ENCODE assay signal across 19 cellular contexts in genomic region chr6:41958022-41958856, GRCh38. TPM values are rescaled to one million over a fixed set of nuclear protein-coding genes. Genes with fewer than 3 reads are reported as not detected.
DNase-seq lines count a peak whose midpoint lies in the region; ATAC-seq, FAIRE-seq and TF ChIP-seq lines count a peak whose summit lies in the region.
"Had no signal": no experiment of that assay in that cellular context is flagged by ENCODE, and none has a peak within 500 bp of the region (broad histone marks: within the 10 kb centered on the region; RNA-seq: fewer than 3 reads in every experiment).

No MANE protein-coding gene starts in this region.

- in situ Hi-C loops in HepG2 (cut with HindIII; ENCODE audit: extremely low pct_ligation_motif_present, low pct_unique_long_range_greater_than_20kb): no loop called here

- TF ChIP-seq POLR2A in HepG2 (IDR thresholded peaks at IDR 0.05; ENCODE audit: insufficient read depth in 1 of 2, low read depth in 2 of 2, low read length in 2 of 2) (no peak), right lobe of liver (IDR thresholded peaks at IDR 0.05) (no peak)

- H3K27me3 Mint-ChIP-seq in T-helper 17 cell: no peaks in the 10 kb centered on the region
- no peaks in the 10 kb centered on the region for H3K27me3 Mint-ChIP-seq in activated naive CD8-positive, alpha-beta T cell treated with anti-CD3 and anti-CD28 coated beads for 36 hours

- peaks cover 38% of the 10 kb centered on the region for H3K4me1 Mint-ChIP-seq in T-helper 17 cell
- peaks cover 58% of the 10 kb centered on the region for H3K4me1 Mint-ChIP-seq in activated naive CD8-positive, alpha-beta T cell treated with anti-CD3 and anti-CD28 coated beads for 36 hours

- peaks cover 17% of the 10 kb centered on the region for H3K9me3 Mint-ChIP-seq in activated naive CD8-positive, alpha-beta T cell treated with anti-CD3 and anti-CD28 coated beads for 36 hours
- H3K9me3 Mint-ChIP-seq: nephron progenitor cell had no signal

- no peaks in the 10 kb centered on the region for H4K20me1 ChIP-seq in HepG2 (ENCODE audit: insufficient read depth, low read length)

- H3K4me1 ChIP-seq in HepG2 (ENCODE audit: insufficient read depth, low read length) (peaks cover 18% of the 10 kb centered on the region), right lobe of liver (no peaks in the 10 kb centered on the region)
- H3K4me1 ChIP-seq: Caco-2, psoas muscle, vagina had no signal

- WGBS in HepG2 (ENCODE audit: low lambda C conversion rate): 76% methylated on average over 6 of the region's 6 CpGs
- 87% methylated on average over 6 of the region's 6 CpGs for WGBS in right lobe of liver (ENCODE audit: insufficient coverage, low coverage, low lambda C conversion rate, missing lambda C conversion rate)

- H3K27me3 ChIP-seq in HepG2 (ENCODE audit: control insufficient read depth in 1 of 2, insufficient read depth in 2 of 2, low read length in 2 of 2): no peaks in the 10 kb centered on the region
- no peaks in the 10 kb centered on the region for H3K27me3 ChIP-seq in right lobe of liver
- H3K27me3 ChIP-seq: hepatocyte, spleen, vagina had no signal

- ATAC-seq in HepG2: no peak
- no peak for ATAC-seq in right lobe of liver
- ATAC-seq in T-helper 17 cell: no peak
- peak; percentile 89 for ATAC-seq in stimulated activated naive CD8-positive, alpha-beta T cell treated with anti-CD3 and anti-CD28 coated beads, Interleukin-15, Interleukin-2, amounts not matched to agents 100 U/mL and 50 U/mL, for 24 hours
- ATAC-seq: psoas muscle had no signal

- no peak overlapping the region for H2AFZ ChIP-seq in HepG2 (ENCODE audit: low read length)
- H2AFZ ChIP-seq: hepatocyte had no signal

- BruUV-seq in HepG2 (replicated peaks; lab: Mats Ljungman, UMichigan): no TSS peak

- TF ChIP-seq CTCF in HepG2 (CRISPR knock-in tag; IDR thresholded peaks at IDR 0.05): no peak
- TF ChIP-seq CTCF in right lobe of liver (IDR thresholded peaks at IDR 0.05): no peak

- POLR2A ChIA-PET in HepG2 (lab: Yijun Ruan, JAX): no interaction called here

- H3K27ac ChIP-seq in HepG2 (ENCODE audit: extremely low read length, insufficient read depth, low read length) (no peak overlapping the region), right lobe of liver (no peak overlapping the region)
- H3K27ac ChIP-seq: hepatocyte, psoas muscle, spleen, vagina had no signal

- CTCF ChIA-PET in HepG2 (lab: Yijun Ruan, JAX; ENCODE audit: low intra/inter-chr PET ratio, low total read pairs): no interaction called here

- H3K9ac ChIP-seq in HepG2 (ENCODE audit: insufficient read depth, low read depth, low read length): no peak overlapping the region

- H3K4me3 ChIP-seq in HepG2 (replicated peaks in 1 of 3; ENCODE audit: insufficient read depth in 1 of 3, low read depth in 2 of 3, low read length in 3 of 3): no peak overlapping the region
- H3K4me3 ChIP-seq in right lobe of liver: no peak overlapping the region
- H3K4me3 ChIP-seq: hepatocyte, psoas muscle, spleen, vagina had no signal

- H3K4me3 Mint-ChIP-seq in T-helper 17 cell: peak overlapping the region; percentile 15
- H3K4me3 Mint-ChIP-seq in activated naive CD8-positive, alpha-beta T cell treated with anti-CD3 and anti-CD28 coated beads for 36 hours: peak overlapping the region; percentile 61
- H3K4me3 Mint-ChIP-seq: nephron progenitor cell had no signal

- TF ChIP-seq EP300 in HepG2 (IDR thresholded peaks at IDR 0.05; ENCODE audit: low read depth in 2 of 2, low read length in 2 of 2): no peak
- TF ChIP-seq EP300 in HepG2 (CRISPR knock-in tag; IDR thresholded peaks at IDR 0.05; ENCODE audit: borderline replicate concordance): no peak

- peak overlapping the region; percentile 89 for H3K27ac Mint-ChIP-seq in T-helper 17 cell
- H3K27ac Mint-ChIP-seq in activated naive CD8-positive, alpha-beta T cell treated with anti-CD3 and anti-CD28 coated beads for 36 hours: peak overlapping the region; percentile 99

- intact Hi-C loops in HepG2 (cut with micrococcal nuclease; ENCODE audit: unreplicated experiment) (no loop called here), right lobe of liver (cut with DNase I) (no loop called here)

- no peak for TF ChIP-seq RAD21 in HepG2 (CRISPR knock-in tag; IDR thresholded peaks at IDR 0.05)

- H3K9me3 ChIP-seq in HepG2 (ENCODE audit: low read length) (no peaks in the 10 kb centered on the region), right lobe of liver (no peaks in the 10 kb centered on the region), T-helper 17 cell (ENCODE audit: control insufficient read depth, low read length, poor library complexity, severe bottlenecking) (no peaks in the 10 kb centered on the region)
- H3K9me3 ChIP-seq: Caco-2, psoas muscle, spleen, vagina had no signal

- no peak overlapping the region for H3K4me2 ChIP-seq in HepG2 (ENCODE audit: low read depth, low read length)
- H3K4me2 ChIP-seq: hepatocyte had no signal

- no peaks in the 10 kb centered on the region for H3K36me3 ChIP-seq in HepG2 (replicated peaks in 1 of 2; ENCODE audit: control insufficient read depth in 1 of 2, insufficient read depth in 2 of 2, low read length in 2 of 2)
- no peaks in the 10 kb centered on the region for H3K36me3 ChIP-seq in right lobe of liver
- H3K36me3 ChIP-seq: vagina had no signal

- no peak for DNase-seq in HepG2 (ENCODE audit: low spot score)
- no peak for DNase-seq in right lobe of liver
- no peak for DNase-seq in T-helper 17 cell
- DNase-seq in activated naive CD8-positive, alpha-beta T cell treated with anti-CD3 and anti-CD28 coated beads for 36 hours: no peak
- no peak for DNase-seq in stimulated activated naive CD8-positive, alpha-beta T cell treated with anti-CD3 and anti-CD28 coated beads, Interleukin-15, Interleukin-2, amounts not matched to agents 100 U/mL and 50 U/mL, for 24 hours
- DNase-seq in NCI-H2081 (lab: John Stamatoyannopoulos, UW): no peak
- no peak for DNase-seq in NOMO-1 (lab: John Stamatoyannopoulos, UW; ENCODE audit: unreplicated experiment in 2 of 2)
- DNase-seq in RCC 7860 (ENCODE audit: low spot score): no peak
- DNase-seq: aorta, Caco-2, kidney, mesenchymal stem cell, nephron progenitor cell, psoas muscle, spleen, substantia nigra had no signal

- FAIRE-seq in HepG2 (lab: Jason Lieb, UNC) (no peak), RCC 7860 (lab: Jason Lieb, UNC) (no peak)
- FAIRE-seq: endometrium, kidney had no signal

- H3K36me3 Mint-ChIP-seq in T-helper 17 cell (ENCODE audit: low read depth): peaks cover 2% of the 10 kb centered on the region
- H3K36me3 Mint-ChIP-seq in activated naive CD8-positive, alpha-beta T cell treated with anti-CD3 and anti-CD28 coated beads for 36 hours: peaks cover 52% of the 10 kb centered on the region

- no peaks in the 10 kb centered on the region for H3K79me2 ChIP-seq in HepG2 (ENCODE audit: insufficient read depth, low read length)
- H3K79me2 ChIP-seq: hepatocyte had no signal

RNA-seq across cellular contexts. Expression of gene CCND3, which starts 16.6 kb away (rescaled TPM):
- 6.9 and 7.2 TPM in 2 replicates for total RNA-seq in HepG2 (2016; rRNA removed; fragmentation: Illumina TruSeq; extraction: Trizol)
- 5.4 and 6.8 TPM in 2 replicates for total RNA-seq in HepG2 (2016; cell fraction: cytosol; rRNA removed; fragmentation: Illumina TruSeq; extraction: Trizol; ENCODE audit: low read depth)
- total RNA-seq in HepG2 (2016; cell fraction: insoluble cytoplasmic fraction; rRNA removed; fragmentation: Illumina TruSeq; extraction: Trizol): 5.6 and 7.6 TPM in 2 replicates
- total RNA-seq in HepG2 (2016; cell fraction: membrane; rRNA removed; fragmentation: Illumina TruSeq; extraction: Trizol): 10.7 and 11.7 TPM in 2 replicates
- total RNA-seq in HepG2 (2016; cell fraction: nucleus; rRNA removed; fragmentation: Illumina TruSeq; extraction: Trizol): 5.0 and 7.6 TPM in 2 replicates
- 4.3 and 4.4 TPM in 2 replicates for polyA plus RNA-seq in HepG2 (2011; rRNA removed)
- polyA plus RNA-seq in HepG2 (2011; cell fraction: cytosol; rRNA removed): 5.0 and 6.3 TPM in 2 replicates
- polyA plus RNA-seq in HepG2 (2011; cell fraction: nucleus; rRNA removed): 6.2 and 6.3 TPM in 2 replicates
- polyA plus RNA-seq in HepG2 (2012): 2.0 and 3.5 TPM in 2 replicates
- 7.8 and 8.6 TPM in 2 replicates for polyA plus RNA-seq in HepG2 (2016; cell fraction: cytosol; fragmentation: Illumina TruSeq; extraction: Trizol; ENCODE audit: low read depth)
- polyA plus RNA-seq in HepG2 (2016; cell fraction: insoluble cytoplasmic fraction; fragmentation: Illumina TruSeq; extraction: Trizol; ENCODE audit: low read depth): 7.6 and 10.9 TPM in 2 replicates
- polyA plus RNA-seq in HepG2 (2016; cell fraction: membrane; fragmentation: Illumina TruSeq; extraction: Trizol; ENCODE audit: low read depth): 12.5 and 13.8 TPM in 2 replicates
- polyA plus RNA-seq in HepG2 (2016; cell fraction: nucleus; fragmentation: Illumina TruSeq; extraction: Trizol; ENCODE audit: insufficient read depth, low read depth): 8.1 and 9.8 TPM in 2 replicates
- polyA minus RNA-seq in HepG2 (2011; rRNA and poly(A)+ RNA removed; ENCODE audit: low replicate concordance): 8.0 and 57.0 TPM in 2 replicates
- polyA minus RNA-seq in HepG2 (2011; cell fraction: cytosol; rRNA and poly(A)+ RNA removed): 4.1 and 4.9 TPM in 2 replicates
- polyA minus RNA-seq in HepG2 (2011; cell fraction: nucleus; rRNA and poly(A)+ RNA removed): 5.1 and 6.7 TPM in 2 replicates
- total RNA-seq in right lobe of liver: 10 to 100 TPM; 11.3 to 51.9 (median 14.2) TPM
- total RNA-seq in T-helper 17 cell: 100 to 1,000 TPM; 247 to 250 TPM
- total RNA-seq in activated naive CD8-positive, alpha-beta T cell treated with anti-CD3 and anti-CD28 coated beads for 36 hours: 100 to 1,000 TPM; 396 to 403 TPM

RNA-seq across cellular contexts. Expression of gene BYSL, which starts 36.9 kb away (rescaled TPM):
- total RNA-seq in HepG2 (2016; rRNA removed; fragmentation: Illumina TruSeq; extraction: Trizol) (27.9 and 37.3 TPM in 2 replicates), right lobe of liver (10 to 100 TPM in 1 of 6 experiments, 1 to 10 TPM in 5; 3.7 to 10.8 (median 8.4) TPM), T-helper 17 cell (1 to 10 TPM; 2.8 to 3.8 TPM)
- 9.2 and 10.9 TPM in 2 replicates for total RNA-seq in HepG2 (2016; cell fraction: cytosol; rRNA removed; fragmentation: Illumina TruSeq; extraction: Trizol; ENCODE audit: low read depth)
- total RNA-seq in HepG2 (2016; cell fraction: insoluble cytoplasmic fraction; rRNA removed; fragmentation: Illumina TruSeq; extraction: Trizol): 31.5 and 38.1 TPM in 2 replicates
- 20.7 and 21.2 TPM in 2 replicates for total RNA-seq in HepG2 (2016; cell fraction: membrane; rRNA removed; fragmentation: Illumina TruSeq; extraction: Trizol)
- total RNA-seq in HepG2 (2016; cell fraction: nucleus; rRNA removed; fragmentation: Illumina TruSeq; extraction: Trizol): 28.5 and 31.3 TPM in 2 replicates
- 28.6 and 37.8 TPM in 2 replicates for polyA plus RNA-seq in HepG2 (2011; rRNA removed)
- 24.4 and 28.7 TPM in 2 replicates for polyA plus RNA-seq in HepG2 (2011; cell fraction: cytosol; rRNA removed)
- 39.5 and 39.6 TPM in 2 replicates for polyA plus RNA-seq in HepG2 (2011; cell fraction: nucleus; rRNA removed)
- polyA plus RNA-seq in HepG2 (2012): 24.1 and 34.6 TPM in 2 replicates
- polyA plus RNA-seq in HepG2 (2016; cell fraction: cytosol; fragmentation: Illumina TruSeq; extraction: Trizol; ENCODE audit: low read depth): 9.5 and 10.5 TPM in 2 replicates
- polyA plus RNA-seq in HepG2 (2016; cell fraction: insoluble cytoplasmic fraction; fragmentation: Illumina TruSeq; extraction: Trizol; ENCODE audit: low read depth): 43.8 and 51.7 TPM in 2 replicates
- polyA plus RNA-seq in HepG2 (2016; cell fraction: membrane; fragmentation: Illumina TruSeq; extraction: Trizol; ENCODE audit: low read depth): 12.7 and 15.1 TPM in 2 replicates
- 49.1 and 56.8 TPM in 2 replicates for polyA plus RNA-seq in HepG2 (2016; cell fraction: nucleus; fragmentation: Illumina TruSeq; extraction: Trizol; ENCODE audit: insufficient read depth, low read depth)
- 40.9 and 54.5 TPM in 2 replicates for polyA minus RNA-seq in HepG2 (2011; rRNA and poly(A)+ RNA removed; ENCODE audit: low replicate concordance)
- polyA minus RNA-seq in HepG2 (2011; cell fraction: cytosol; rRNA and poly(A)+ RNA removed): 22.2 and 22.5 TPM in 2 replicates
- polyA minus RNA-seq in HepG2 (2011; cell fraction: nucleus; rRNA and poly(A)+ RNA removed): 41.7 and 47.5 TPM in 2 replicates
- total RNA-seq in activated naive CD8-positive, alpha-beta T cell treated with anti-CD3 and anti-CD28 coated beads for 36 hours: 10 to 100 TPM; 75.7 to 79.1 TPM

RNA-seq across cellular contexts. Expression of gene MED20, which starts 37.3 kb away (rescaled TPM):
- total RNA-seq in HepG2 (2016; rRNA removed; fragmentation: Illumina TruSeq; extraction: Trizol) (41.1 and 56.3 TPM in 2 replicates), right lobe of liver (10 to 100 TPM in 1 of 6 experiments, 1 to 10 TPM in 5; 7.2 to 10.8 (median 7.7) TPM), T-helper 17 cell (1 to 10 TPM; 3.6 to 3.9 TPM)
- 4.6 and 5.0 TPM in 2 replicates for total RNA-seq in HepG2 (2016; cell fraction: cytosol; rRNA removed; fragmentation: Illumina TruSeq; extraction: Trizol; ENCODE audit: low read depth)
- total RNA-seq in HepG2 (2016; cell fraction: insoluble cytoplasmic fraction; rRNA removed; fragmentation: Illumina TruSeq; extraction: Trizol): 40.0 and 57.6 TPM in 2 replicates
- 15.9 and 18.0 TPM in 2 replicates for total RNA-seq in HepG2 (2016; cell fraction: membrane; rRNA removed; fragmentation: Illumina TruSeq; extraction: Trizol)
- 25.0 and 28.8 TPM in 2 replicates for total RNA-seq in HepG2 (2016; cell fraction: nucleus; rRNA removed; fragmentation: Illumina TruSeq; extraction: Trizol)
- 22.7 and 28.1 TPM in 2 replicates for polyA plus RNA-seq in HepG2 (2011; rRNA removed)
- polyA plus RNA-seq in HepG2 (2011; cell fraction: cytosol; rRNA removed): 27.1 and 29.0 TPM in 2 replicates
- polyA plus RNA-seq in HepG2 (2011; cell fraction: nucleus; rRNA removed): 20.9 and 21.3 TPM in 2 replicates
- 13.4 and 17.5 TPM in 2 replicates for polyA plus RNA-seq in HepG2 (2012)
- polyA plus RNA-seq in HepG2 (2016; cell fraction: cytosol; fragmentation: Illumina TruSeq; extraction: Trizol; ENCODE audit: low read depth): 3.6 and 3.7 TPM in 2 replicates
- polyA plus RNA-seq in HepG2 (2016; cell fraction: insoluble cytoplasmic fraction; fragmentation: Illumina TruSeq; extraction: Trizol; ENCODE audit: low read depth): 45.2 and 47.9 TPM in 2 replicates
- polyA plus RNA-seq in HepG2 (2016; cell fraction: membrane; fragmentation: Illumina TruSeq; extraction: Trizol; ENCODE audit: low read depth): 9.1 and 10.1 TPM in 2 replicates
- 19.8 and 24.4 TPM in 2 replicates for polyA plus RNA-seq in HepG2 (2016; cell fraction: nucleus; fragmentation: Illumina TruSeq; extraction: Trizol; ENCODE audit: insufficient read depth, low read depth)
- 39.2 and 43.4 TPM in 2 replicates for polyA minus RNA-seq in HepG2 (2011; rRNA and poly(A)+ RNA removed; ENCODE audit: low replicate concordance)
- polyA minus RNA-seq in HepG2 (2011; cell fraction: cytosol; rRNA and poly(A)+ RNA removed): 10.3 and 12.8 TPM in 2 replicates
- 31.7 and 34.4 TPM in 2 replicates for polyA minus RNA-seq in HepG2 (2011; cell fraction: nucleus; rRNA and poly(A)+ RNA removed)
- total RNA-seq in activated naive CD8-positive, alpha-beta T cell treated with anti-CD3 and anti-CD28 coated beads for 36 hours: 10 to 100 TPM; 19.8 to 22.3 TPM

Comparison
In these comparisons a context has a peak if more than half of its experiments do, and no peak if none do; other contexts are left out.
1. RNA of gene CCND3, which starts 16.6 kb away (total RNA-seq): 396 to 403 TPM in activated naive CD8-positive, alpha-beta T cell treated with anti-CD3 and anti-CD28 coated beads for 36 hours and 247 to 250 TPM in T-helper 17 cell; 11.3 to 51.9 TPM in right lobe of liver and 5.0 to 11.7 TPM in HepG2; every median in the first group is over 4 times any median in the second.